1 cellular context compared by ENCODE assay signal in the genomic region with DNA sequence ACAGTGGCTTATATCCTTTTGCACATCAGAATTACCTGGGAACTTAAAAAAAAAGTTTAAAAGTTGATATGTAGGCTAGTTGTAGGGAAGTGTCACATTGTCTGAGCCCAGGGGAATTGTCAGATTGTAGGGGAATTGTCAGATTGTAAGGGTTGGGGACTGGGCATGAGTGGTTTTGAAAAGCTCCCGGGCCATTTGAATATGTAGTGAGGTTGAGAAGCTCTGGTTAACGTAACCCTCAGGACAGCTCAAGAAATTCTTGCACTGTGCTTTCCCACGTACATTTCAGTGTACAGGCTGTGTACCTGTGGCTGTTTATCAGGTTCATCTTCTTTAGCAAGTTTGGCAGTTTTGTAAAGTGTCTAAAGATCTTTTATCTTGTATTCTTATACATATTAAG.
TF ChIP-seq lines count a peak whose summit lies in the region.

No MANE protein-coding gene starts in this region.

TF ChIP-seq in GM12878, 131 proteins besides CTCF, POLR2A, EP300 and RAD21:
- TF ChIP-seq RELA (IDR thresholded peaks at IDR 0.05; ENCODE audit: borderline replicate concordance, partially characterized antibody) (no peak), POU2F2 (IDR thresholded peaks at IDR 0.05; ENCODE audit: borderline replicate concordance, low read depth, low read length) (peak; percentile 76; the same call in 1 of the 3 replicates), NR2C1 (IDR thresholded peaks at IDR 0.05) (no peak), RUNX3 (IDR thresholded peaks at IDR 0.05; ENCODE audit: low read length) (peak; percentile 51; the same call in 1 of the 2 replicates), IKZF2 (IDR thresholded peaks at IDR 0.05) (peak in 1 of 2 experiments; percentile 16; a peak in 1 of 4 replicates), YBX1 (IDR thresholded peaks at IDR 0.05) (no peak), MEF2B (IDR thresholded peaks at IDR 0.05; ENCODE audit: partially characterized antibody, poor library complexity, severe bottlenecking) (peak; percentile 88)
- TF ChIP-seq, protein P1, sequence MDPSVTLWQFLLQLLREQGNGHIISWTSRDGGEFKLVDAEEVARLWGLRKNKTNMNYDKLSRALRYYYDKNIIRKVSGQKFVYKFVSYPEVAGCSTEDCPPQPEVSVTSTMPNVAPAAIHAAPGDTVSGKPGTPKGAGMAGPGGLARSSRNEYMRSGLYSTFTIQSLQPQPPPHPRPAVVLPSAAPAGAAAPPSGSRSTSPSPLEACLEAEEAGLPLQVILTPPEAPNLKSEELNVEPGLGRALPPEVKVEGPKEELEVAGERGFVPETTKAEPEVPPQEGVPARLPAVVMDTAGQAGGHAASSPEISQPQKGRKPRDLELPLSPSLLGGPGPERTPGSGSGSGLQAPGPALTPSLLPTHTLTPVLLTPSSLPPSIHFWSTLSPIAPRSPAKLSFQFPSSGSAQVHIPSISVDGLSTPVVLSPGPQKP (IDR thresholded peaks at IDR 0.05; ENCODE audit: low read depth, low read length) = no peak
- TF ChIP-seq, protein P2, sequence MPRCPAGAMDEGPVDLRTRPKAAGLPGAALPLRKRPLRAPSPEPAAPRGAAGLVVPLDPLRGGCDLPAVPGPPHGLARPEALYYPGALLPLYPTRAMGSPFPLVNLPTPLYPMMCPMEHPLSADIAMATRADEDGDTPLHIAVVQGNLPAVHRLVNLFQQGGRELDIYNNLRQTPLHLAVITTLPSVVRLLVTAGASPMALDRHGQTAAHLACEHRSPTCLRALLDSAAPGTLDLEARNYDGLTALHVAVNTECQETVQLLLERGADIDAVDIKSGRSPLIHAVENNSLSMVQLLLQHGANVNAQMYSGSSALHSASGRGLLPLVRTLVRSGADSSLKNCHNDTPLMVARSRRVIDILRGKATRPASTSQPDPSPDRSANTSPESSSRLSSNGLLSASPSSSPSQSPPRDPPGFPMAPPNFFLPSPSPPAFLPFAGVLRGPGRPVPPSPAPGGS (IDR thresholded peaks at IDR 0.05; ENCODE audit: borderline replicate concordance, insufficient read depth, low read depth, low read length, poor library complexity, severe bottlenecking) = peak; percentile 18
- TF ChIP-seq, protein P3, sequence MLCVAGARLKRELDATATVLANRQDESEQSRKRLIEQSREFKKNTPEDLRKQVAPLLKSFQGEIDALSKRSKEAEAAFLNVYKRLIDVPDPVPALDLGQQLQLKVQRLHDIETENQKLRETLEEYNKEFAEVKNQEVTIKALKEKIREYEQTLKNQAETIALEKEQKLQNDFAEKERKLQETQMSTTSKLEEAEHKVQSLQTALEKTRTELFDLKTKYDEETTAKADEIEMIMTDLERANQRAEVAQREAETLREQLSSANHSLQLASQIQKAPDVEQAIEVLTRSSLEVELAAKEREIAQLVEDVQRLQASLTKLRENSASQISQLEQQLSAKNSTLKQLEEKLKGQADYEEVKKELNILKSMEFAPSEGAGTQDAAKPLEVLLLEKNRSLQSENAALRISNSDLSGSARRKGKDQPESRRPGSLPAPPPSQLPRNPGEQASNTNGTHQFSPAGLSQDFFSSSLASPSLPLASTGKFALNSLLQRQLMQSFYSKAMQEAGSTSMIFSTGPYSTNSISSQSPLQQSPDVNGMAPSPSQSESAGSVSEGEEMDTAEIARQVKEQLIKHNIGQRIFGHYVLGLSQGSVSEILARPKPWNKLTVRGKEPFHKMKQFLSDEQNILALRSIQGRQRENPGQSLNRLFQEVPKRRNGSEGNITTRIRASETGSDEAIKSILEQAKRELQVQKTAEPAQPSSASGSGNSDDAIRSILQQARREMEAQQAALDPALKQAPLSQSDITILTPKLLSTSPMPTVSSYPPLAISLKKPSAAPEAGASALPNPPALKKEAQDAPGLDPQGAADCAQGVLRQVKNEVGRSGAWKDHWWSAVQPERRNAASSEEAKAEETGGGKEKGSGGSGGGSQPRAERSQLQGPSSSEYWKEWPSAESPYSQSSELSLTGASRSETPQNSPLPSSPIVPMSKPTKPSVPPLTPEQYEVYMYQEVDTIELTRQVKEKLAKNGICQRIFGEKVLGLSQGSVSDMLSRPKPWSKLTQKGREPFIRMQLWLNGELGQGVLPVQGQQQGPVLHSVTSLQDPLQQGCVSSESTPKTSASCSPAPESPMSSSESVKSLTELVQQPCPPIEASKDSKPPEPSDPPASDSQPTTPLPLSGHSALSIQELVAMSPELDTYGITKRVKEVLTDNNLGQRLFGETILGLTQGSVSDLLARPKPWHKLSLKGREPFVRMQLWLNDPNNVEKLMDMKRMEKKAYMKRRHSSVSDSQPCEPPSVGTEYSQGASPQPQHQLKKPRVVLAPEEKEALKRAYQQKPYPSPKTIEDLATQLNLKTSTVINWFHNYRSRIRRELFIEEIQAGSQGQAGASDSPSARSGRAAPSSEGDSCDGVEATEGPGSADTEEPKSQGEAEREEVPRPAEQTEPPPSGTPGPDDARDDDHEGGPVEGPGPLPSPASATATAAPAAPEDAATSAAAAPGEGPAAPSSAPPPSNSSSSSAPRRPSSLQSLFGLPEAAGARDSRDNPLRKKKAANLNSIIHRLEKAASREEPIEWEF (IDR thresholded peaks at IDR 0.05; ENCODE audit: insufficient replicate concordance, low read depth, low read length) = no peak
